22 cellular contexts compared by ENCODE assay signal in the genomic region with DNA sequence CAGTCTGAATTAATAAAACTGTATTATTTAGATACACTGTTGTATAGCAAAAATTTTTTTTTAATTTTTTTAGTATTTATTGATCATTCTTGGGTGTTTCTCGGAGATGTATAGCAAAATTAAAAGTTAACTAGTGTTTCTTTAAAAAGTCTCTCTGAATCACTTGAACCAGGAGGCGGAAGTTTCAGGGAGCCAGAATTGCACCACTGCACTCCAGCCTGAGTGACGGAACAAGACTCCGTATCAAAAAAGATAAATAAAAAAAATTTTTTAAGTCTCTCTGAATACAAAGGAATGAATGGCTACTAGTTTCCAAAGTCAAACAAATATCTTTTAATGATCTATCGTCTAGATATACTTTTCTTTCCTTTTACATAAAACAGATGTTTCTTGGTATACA.
"Had no signal": no experiment of that assay in that cellular context is flagged by ENCODE, and none has a peak within 500 bp of the region (broad histone marks: within the 10 kb centered on the region; RNA-seq: fewer than 3 reads in every experiment).

No MANE protein-coding gene starts in this region.

- H3K4me1 ChIP-seq: colonic mucosa, esophagus muscularis mucosa, foreskin keratinocyte, lower lobe of right lung had no signal

- H3K4me3 Mint-ChIP-seq: dendritic cell treated with granulocyte-macrophage colony-stimulating factor and Interleukin-4, amounts not matched to agents 40 ng/mL and 50 ng/mL, for 4 days; effector memory CD8-positive, alpha-beta T cell; endodermal cell; mesothelial cell of epicardium; naive B cell had no signal

- H3K4me3 ChIP-seq: colonic mucosa, esophagus muscularis mucosa, gastroesophageal sphincter, heart left ventricle, hepatocyte, lower lobe of right lung, mucosa of descending colon had no signal

- H3K9me3 ChIP-seq: colonic mucosa, esophagus muscularis mucosa, gastroesophageal sphincter, heart left ventricle, lower lobe of right lung, mucosa of descending colon had no signal

- FAIRE-seq: endometrium, frontal cortex, islet of Langerhans, keratinocyte had no signal

- H3K36me3 ChIP-seq: colonic mucosa had no signal

- H3K27me3 Mint-ChIP-seq: dendritic cell treated with granulocyte-macrophage colony-stimulating factor and Interleukin-4, amounts not matched to agents 40 ng/mL and 50 ng/mL, for 4 days; effector memory CD8-positive, alpha-beta T cell; naive B cell had no signal

- DNase-seq: colonic mucosa; cortex of kidney; effector CD8-positive, alpha-beta T cell; effector memory CD8-positive, alpha-beta T cell; endodermal cell; foreskin keratinocyte; heart left ventricle; left colon; left ventricle myocardium superior; lower lobe of right lung; mesenchymal stem cell; mucosa of descending colon; naive B cell had no signal

- H3K4me1 Mint-ChIP-seq: naive B cell had no signal

- H3K27ac ChIP-seq: colonic mucosa, esophagus muscularis mucosa, foreskin keratinocyte, gastroesophageal sphincter, heart left ventricle, hepatocyte, lower lobe of right lung had no signal

- H2AFZ ChIP-seq: hepatocyte had no signal

- H3K9me3 Mint-ChIP-seq: dendritic cell treated with granulocyte-macrophage colony-stimulating factor and Interleukin-4, amounts not matched to agents 40 ng/mL and 50 ng/mL, for 4 days; effector memory CD8-positive, alpha-beta T cell; endodermal cell; mesothelial cell of epicardium; naive B cell had no signal

- H3K79me2 ChIP-seq: hepatocyte had no signal

- H3K27me3 ChIP-seq: colonic mucosa, esophagus muscularis mucosa, foreskin keratinocyte, gastroesophageal sphincter, heart left ventricle, hepatocyte had no signal

- H3K4me2 ChIP-seq: hepatocyte had no signal

- H3K27ac Mint-ChIP-seq: dendritic cell treated with granulocyte-macrophage colony-stimulating factor and Interleukin-4, amounts not matched to agents 40 ng/mL and 50 ng/mL, for 4 days; effector memory CD8-positive, alpha-beta T cell; endodermal cell; naive B cell had no signal

- H3K36me3 Mint-ChIP-seq: naive B cell had no signal
